ENCODE assay signal across 30 cellular contexts in the genomic region with DNA sequence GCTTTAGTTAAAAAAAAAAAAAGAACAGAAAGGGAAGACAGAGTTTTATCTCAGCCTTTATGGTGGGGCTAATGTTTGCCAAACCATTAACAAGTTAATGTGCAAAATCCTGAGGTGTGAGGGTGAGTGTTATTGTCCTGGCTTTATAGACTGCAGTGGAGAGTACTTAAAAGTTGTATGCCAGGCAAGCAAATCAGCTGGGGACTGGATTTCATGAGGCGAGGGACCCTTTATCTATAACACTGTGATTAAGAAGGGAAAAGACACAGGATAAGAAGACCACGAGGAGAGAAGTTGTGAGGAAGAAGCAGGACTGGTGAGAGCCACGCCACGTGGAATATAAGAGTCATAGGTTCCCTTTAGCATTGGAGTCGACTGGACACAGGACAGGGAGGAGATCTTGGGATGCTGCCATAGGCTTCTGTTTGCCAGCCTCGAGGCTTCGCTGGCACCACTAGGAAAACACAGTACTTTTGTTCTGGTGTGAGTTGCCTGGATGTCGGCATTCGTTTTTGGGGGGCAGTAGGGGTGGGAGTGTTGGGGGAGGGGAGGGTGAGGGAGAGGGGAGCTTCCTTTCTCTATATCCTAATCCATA.
DNase-seq lines count a peak whose midpoint lies in the region; ATAC-seq, FAIRE-seq and TF ChIP-seq lines count a peak whose summit lies in the region.
"Had no signal": no experiment of that assay in that cellular context is flagged by ENCODE, and none has a peak within 500 bp of the region (broad histone marks: within the 10 kb centered on the region; RNA-seq: fewer than 3 reads in every experiment).

No MANE protein-coding gene starts in this region.

- no peak overlapping the region for H3K18ac ChIP-seq in mesenchymal stem cell (ENCODE audit: low read depth in 1 of 2, low read length in 2 of 2)

- H3K79me1 ChIP-seq in mesenchymal stem cell (replicated peaks; ENCODE audit: low read length, poor library complexity, severe bottlenecking) = no peaks in the 10 kb centered on the region

- no peaks in the 10 kb centered on the region for H3K36me3 Mint-ChIP-seq in naive thymus-derived CD4-positive, alpha-beta T cell
- H3K36me3 Mint-ChIP-seq: CD14-positive monocyte, memory B cell, T-cell had no signal

- H3K27ac ChIP-seq in right lobe of liver (no peak overlapping the region), HepG2 (ENCODE audit: extremely low read length, insufficient read depth, low read length) (no peak overlapping the region), VCaP (peak overlapping the region; percentile 61), mesenchymal stem cell (ENCODE audit: low read length, poor library complexity, severe bottlenecking) (no peak overlapping the region), esophagus squamous epithelium (no peak overlapping the region)
- H3K27ac ChIP-seq in naive thymus-derived CD4-positive, alpha-beta T cell (ENCODE audit: low read depth, low read length) = no peak overlapping the region
- H3K27ac ChIP-seq: brain microvascular endothelial cell, SJCRH30, thyroid gland had no signal

- in situ Hi-C loops in HepG2 (cut with HindIII; ENCODE audit: extremely low pct_ligation_motif_present, low pct_unique_long_range_greater_than_20kb) = no loop called here

- intact Hi-C loops in right lobe of liver (cut with DNase I) = no loop called here
- intact Hi-C loops in HepG2 (cut with micrococcal nuclease; ENCODE audit: unreplicated experiment) = no loop called here
- intact Hi-C loops in naive thymus-derived CD4-positive, alpha-beta T cell (cut with micrococcal nuclease) = no loop called here
- intact Hi-C loops in esophagus squamous epithelium (cut with DNase I) = loop anchor here (10.0 kb wide), 1 partner anchor 92 kb away; a partner anchor contains a TSS

- H2BK5ac ChIP-seq in mesenchymal stem cell (ENCODE audit: low read depth, low read length, poor library complexity, severe bottlenecking) = no peak overlapping the region

- peaks cover 6 to 46% (median 28%) of the 10 kb centered on the region in 7 donors for H3K4me1 Mint-ChIP-seq in naive thymus-derived CD4-positive, alpha-beta T cell

- no peaks in the 10 kb centered on the region for H3K4me1 ChIP-seq in right lobe of liver
- H3K4me1 ChIP-seq in HepG2 (ENCODE audit: insufficient read depth, low read length) = no peaks in the 10 kb centered on the region
- peaks cover 3% of the 10 kb centered on the region for H3K4me1 ChIP-seq in mesenchymal stem cell (ENCODE audit: control insufficient read depth, insufficient read depth, low read depth, low read length)
- peaks cover 8 to 10% of the 10 kb centered on the region in 2 donors for H3K4me1 ChIP-seq in naive thymus-derived CD4-positive, alpha-beta T cell (ENCODE audit: control insufficient read depth in 2 of 2, insufficient read depth in 2 of 2, low read length in 2 of 2)
- H3K4me1 ChIP-seq in esophagus squamous epithelium = no peaks in the 10 kb centered on the region
- H3K4me1 ChIP-seq: SJCRH30, thyroid gland had no signal

- H3K4me3 ChIP-seq in right lobe of liver (no peak overlapping the region), HepG2 (replicated peaks in 1 of 3; ENCODE audit: insufficient read depth in 1 of 3, low read depth in 2 of 3, low read length in 3 of 3) (no peak overlapping the region), mesenchymal stem cell (ENCODE audit: insufficient read depth in 1 of 2, low read depth in 1 of 2, low read length in 2 of 2) (no peak overlapping the region), esophagus squamous epithelium (no peak overlapping the region)
- no peak overlapping the region for H3K4me3 ChIP-seq in naive thymus-derived CD4-positive, alpha-beta T cell (ENCODE audit: low read length)
- H3K4me3 ChIP-seq: SJCRH30, thyroid gland had no signal

- TF ChIP-seq CTCF in right lobe of liver (IDR thresholded peaks at IDR 0.05) = no peak
- TF ChIP-seq CTCF in HepG2 (CRISPR knock-in tag; IDR thresholded peaks at IDR 0.05) = no peak
- TF ChIP-seq CTCF in VCaP (conservative IDR thresholded peaks at IDR 0.05) = no peak
- no peak for TF ChIP-seq CTCF in esophagus squamous epithelium (IDR thresholded peaks at IDR 0.05)

- H3K36me3 ChIP-seq in right lobe of liver = no peaks in the 10 kb centered on the region
- H3K36me3 ChIP-seq in HepG2 (replicated peaks in 1 of 2; ENCODE audit: control insufficient read depth in 1 of 2, insufficient read depth in 2 of 2, low read length in 2 of 2) = no peaks in the 10 kb centered on the region
- no peaks in the 10 kb centered on the region for H3K36me3 ChIP-seq in mesenchymal stem cell (ENCODE audit: control insufficient read depth in 1 of 2, insufficient read depth in 2 of 2, low read depth in 1 of 2, low read length in 2 of 2)
- H3K36me3 ChIP-seq in naive thymus-derived CD4-positive, alpha-beta T cell (ENCODE audit: control insufficient read depth in 2 of 3, insufficient read depth in 3 of 3, low read length in 3 of 3) = no peaks in the 10 kb centered on the region
- H3K36me3 ChIP-seq in esophagus squamous epithelium = no peaks in the 10 kb centered on the region
- H3K36me3 ChIP-seq: brain microvascular endothelial cell, SJCRH30, thyroid gland had no signal

- no peak overlapping the region for H2BK120ac ChIP-seq in mesenchymal stem cell (ENCODE audit: low read depth, low read length)

- no peak overlapping the region for H2BK15ac ChIP-seq in mesenchymal stem cell (ENCODE audit: low read depth, poor library complexity, severe bottlenecking)

- POLR2A ChIA-PET in HepG2 (lab: Yijun Ruan, JAX) = no interaction called here
- POLR2A ChIA-PET in naive thymus-derived CD4-positive, alpha-beta T cell (lab: Charles Lee) = interaction anchor here (0.7 kb wide), 1 partner anchor 446 kb away, joined by 3 read pairs; no protein-coding TSS in a partner anchor

- no peak for FAIRE-seq in HepG2 (lab: Jason Lieb, UNC)
- FAIRE-seq: frontal cortex, GM12891, kidney had no signal

- H3K27me3 ChIP-seq in right lobe of liver (no peaks in the 10 kb centered on the region), HepG2 (ENCODE audit: control insufficient read depth in 1 of 2, insufficient read depth in 2 of 2, low read length in 2 of 2) (peaks cover 0 to 4% of the 10 kb centered on the region in 2 experiments; a peak in 2 of 5 replicates), mesenchymal stem cell (ENCODE audit: control insufficient read depth in 1 of 2, insufficient read depth in 1 of 2, low read length in 2 of 2) (no peaks in the 10 kb centered on the region), esophagus squamous epithelium (peaks cover 0 to 15% (median 0%) of the 10 kb centered on the region in 4 donors)
- H3K27me3 ChIP-seq in naive thymus-derived CD4-positive, alpha-beta T cell (ENCODE audit: control insufficient read depth in 2 of 2, insufficient read depth in 2 of 2, low read length in 2 of 2) = no peaks in the 10 kb centered on the region
- H3K27me3 ChIP-seq: brain microvascular endothelial cell, SJCRH30, thyroid gland had no signal

- TF ChIP-seq POLR2A in right lobe of liver (IDR thresholded peaks at IDR 0.05) (no peak), HepG2 (IDR thresholded peaks at IDR 0.05; ENCODE audit: insufficient read depth in 1 of 2, low read depth in 2 of 2, low read length in 2 of 2) (no peak), esophagus squamous epithelium (IDR thresholded peaks at IDR 0.05) (no peak)

- no TSS peak for BruUV-seq in HepG2 (replicated peaks; lab: Mats Ljungman, UMichigan)

- no peak overlapping the region for H2AK5ac ChIP-seq in mesenchymal stem cell (ENCODE audit: low read length, severe bottlenecking)

- no peak overlapping the region for H4K8ac ChIP-seq in mesenchymal stem cell (ENCODE audit: low read length)

- peak overlapping the region; percentile 2 for H4K91ac ChIP-seq in mesenchymal stem cell (ENCODE audit: low read length)

- no peaks in the 10 kb centered on the region for H3K79me2 ChIP-seq in HepG2 (ENCODE audit: insufficient read depth, low read length)

- no peak overlapping the region for H3K4ac ChIP-seq in mesenchymal stem cell (ENCODE audit: low read depth in 1 of 2, low read length in 2 of 2)

- CTCF ChIA-PET in HepG2 (lab: Yijun Ruan, JAX; ENCODE audit: low intra/inter-chr PET ratio, low total read pairs) = no interaction called here
- CTCF ChIA-PET in naive thymus-derived CD4-positive, alpha-beta T cell (lab: Charles Lee) = interaction anchor here (1.2 kb wide), 1 partner anchor 10 kb away, joined by 3 read pairs; no protein-coding TSS in a partner anchor

- no peak overlapping the region for H2BK12ac ChIP-seq in mesenchymal stem cell (ENCODE audit: low read length in 2 of 2)

- ATAC-seq in right lobe of liver (peak; percentile 85 to 94 (median 92)), HepG2 (no peak), HG03280 (IDR thresholded peaks at IDR 0.05; ENCODE audit: unreplicated experiment) (no peak)
- ATAC-seq in naive thymus-derived CD4-positive, alpha-beta T cell = no peak
- ATAC-seq: activated CD8-positive, alpha-beta T cell treated with anti-CD3 and anti-CD28 coated beads, Interleukin-2, amount 10 ng/mL, durations not matched to agents 7 days and 5 days; esophagus mucosa; stimulated activated naive CD8-positive, alpha-beta T cell treated with anti-CD3 and anti-CD28 coated beads, Interleukin-15, Interleukin-2, amounts not matched to agents 100 U/mL and 50 U/mL, for 24 hours; T-cell had no signal

- H3K14ac ChIP-seq in mesenchymal stem cell (ENCODE audit: low read length in 2 of 2) = no peak overlapping the region

- H3K9me3 Mint-ChIP-seq in naive thymus-derived CD4-positive, alpha-beta T cell = no peaks in the 10 kb centered on the region
- H3K9me3 Mint-ChIP-seq: CD14-positive monocyte, memory B cell, T-cell had no signal

- H3K23ac ChIP-seq in mesenchymal stem cell (ENCODE audit: low read length in 2 of 2) = no peak overlapping the region

- H3K27ac Mint-ChIP-seq in naive thymus-derived CD4-positive, alpha-beta T cell = peak overlapping the region in 2 of 9 donors; percentile 32 to 77
- H3K27ac Mint-ChIP-seq: activated CD8-positive, alpha-beta T cell treated with anti-CD3 and anti-CD28 coated beads, Interleukin-2, amount 10 ng/mL, durations not matched to agents 7 days and 5 days; memory B cell; T-cell had no signal

- H2AFZ ChIP-seq in HepG2 (ENCODE audit: low read length) = no peak overlapping the region
- no peak overlapping the region for H2AFZ ChIP-seq in mesenchymal stem cell (ENCODE audit: low read depth, low read length)

- TF ChIP-seq RAD21 in HepG2 (CRISPR knock-in tag; IDR thresholded peaks at IDR 0.05) = no peak

- no peak overlapping the region for H3K9ac ChIP-seq in HepG2 (ENCODE audit: insufficient read depth, low read depth, low read length)
- no peak overlapping the region for H3K9ac ChIP-seq in mesenchymal stem cell (ENCODE audit: low read length)

- H3K4me2 ChIP-seq in HepG2 (ENCODE audit: low read depth, low read length) (no peak overlapping the region), mesenchymal stem cell (ENCODE audit: low read length, poor library complexity, severe bottlenecking) (no peak overlapping the region)

- no peak overlapping the region for H3K4me3 Mint-ChIP-seq in naive thymus-derived CD4-positive, alpha-beta T cell
- H3K4me3 Mint-ChIP-seq: activated CD8-positive, alpha-beta T cell treated with anti-CD3 and anti-CD28 coated beads, Interleukin-2, amount 10 ng/mL, durations not matched to agents 7 days and 5 days; CD14-positive monocyte; memory B cell; T-cell had no signal

- H3K27me3 Mint-ChIP-seq in naive thymus-derived CD4-positive, alpha-beta T cell = peaks cover 0 to 13% (median 0%) of the 10 kb centered on the region in 5 donors
- H3K27me3 Mint-ChIP-seq: T-cell had no signal

- H4K20me1 ChIP-seq in HepG2 (ENCODE audit: insufficient read depth, low read length) = no peaks in the 10 kb centered on the region

- no peak for TF ChIP-seq EP300 in HepG2 (IDR thresholded peaks at IDR 0.05; ENCODE audit: low read depth in 2 of 2, low read length in 2 of 2)
- TF ChIP-seq EP300 in HepG2 (CRISPR knock-in tag; IDR thresholded peaks at IDR 0.05; ENCODE audit: borderline replicate concordance) = no peak

- no peaks in the 10 kb centered on the region for H3K9me3 ChIP-seq in right lobe of liver
- no peaks in the 10 kb centered on the region for H3K9me3 ChIP-seq in HepG2 (ENCODE audit: low read length)
- H3K9me3 ChIP-seq in mesenchymal stem cell (ENCODE audit: control insufficient read depth, low read length) = no peaks in the 10 kb centered on the region
- H3K9me3 ChIP-seq in naive thymus-derived CD4-positive, alpha-beta T cell (ENCODE audit: control insufficient read depth in 2 of 3, low read length in 3 of 3) = no peaks in the 10 kb centered on the region
- H3K9me3 ChIP-seq in esophagus squamous epithelium = no peaks in the 10 kb centered on the region
- H3K9me3 ChIP-seq: SJCRH30, thyroid gland had no signal

- peak in 2 of 3 donors; percentile 59 to 76 for DNase-seq in right lobe of liver
- no peak for DNase-seq in HepG2 (ENCODE audit: low spot score)
- DNase-seq in mesenchymal stem cell = no peak
- DNase-seq in naive thymus-derived CD4-positive, alpha-beta T cell = no peak
- DNase-seq in iPS-NIHi11 (ENCODE audit: low spot score) = no peak
- no peak for DNase-seq in esophagus squamous epithelium (lab: John Stamatoyannopoulos, UW)
- DNase-seq: activated CD4-positive, CD25-positive, alpha-beta regulatory T cell treated with anti-CD3 and anti-CD28 coated beads, Interleukin-2, amount 50 U/mL, for 72 hours; activated CD8-positive, alpha-beta T cell treated with anti-CD3 and anti-CD28 coated beads, Interleukin-2, amount 10 ng/mL, durations not matched to agents 7 days and 5 days; activated gamma-delta T cell treated with Interleukin-2 at 50 U/mL for 16 hours; activated T-cell treated with anti-CD3 and anti-CD28 coated beads for 4 hours; brain microvascular endothelial cell; Calu3; effector memory CD4-positive, alpha-beta T cell; H7; kidney; NCI-H1105 treated with DMSO at 0.1 percent for 48 hours; NCI-H2081; NCI-H446; occipital lobe; SJCRH30; stimulated activated naive CD8-positive, alpha-beta T cell treated with anti-CD3 and anti-CD28 coated beads, Interleukin-15, Interleukin-2, amounts not matched to agents 100 U/mL and 50 U/mL, for 24 hours; T-cell; thyroid gland had no signal

- 23% methylated on average over 7 of the region's 9 CpGs for WGBS in right lobe of liver (ENCODE audit: insufficient coverage, low coverage, low lambda C conversion rate, missing lambda C conversion rate)
- WGBS in HepG2 (ENCODE audit: low lambda C conversion rate) = under 1% methylated on average over 9 of the region's 9 CpGs
- 65% methylated on average over 6 of the region's 9 CpGs for WGBS in mesenchymal stem cell
- WGBS in esophagus squamous epithelium, 2 donors = 40 to 57% methylated on average over 7 to 9 of the region's 9 CpGs

Comparison
In these comparisons a context has a peak if more than half of its experiments do, and no peak if none do; other contexts are left out.
1. ATAC-seq: peak in right lobe of liver (4 of 4); none in HepG2 (single experiment), naive thymus-derived CD4-positive, alpha-beta T cell (single experiment) and HG03280 (single experiment).
2. DNase-seq: peak in right lobe of liver (2 of 3); none in HepG2 (single experiment), mesenchymal stem cell (single experiment), naive thymus-derived CD4-positive, alpha-beta T cell (0 of 9), iPS-NIHi11 (single experiment) and esophagus squamous epithelium (single experiment).